In the genomic region with DNA sequence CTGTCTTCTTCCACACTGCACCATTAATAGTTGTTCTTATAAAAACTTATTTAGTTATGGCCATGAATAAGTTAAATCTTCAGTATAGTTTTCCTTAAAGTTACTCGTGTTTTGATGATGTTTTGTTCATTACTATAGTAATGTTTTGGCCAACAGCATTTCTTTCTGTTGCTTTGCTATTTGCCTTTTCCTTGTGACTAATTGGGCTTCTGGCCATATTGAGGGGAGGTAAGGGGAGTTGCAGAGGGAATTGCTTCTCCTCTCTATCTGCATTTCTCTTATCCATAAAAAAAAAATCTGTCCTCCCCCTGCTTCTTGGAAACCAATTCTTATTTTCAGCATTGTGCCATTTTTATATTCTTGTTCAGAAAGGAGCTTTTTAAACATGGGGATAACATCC, we compare ENCODE assay signal across 1 cellular context.
TF ChIP-seq lines count a peak whose summit lies in the region.

No MANE protein-coding gene starts in this region.

TF ChIP-seq in IMR-90, 13 proteins besides CTCF, POLR2A, EP300 and RAD21:
- TF ChIP-seq ELK1 (IDR thresholded peaks at IDR 0.05; ENCODE audit: borderline replicate concordance, low read depth, low read length) (no peak), NFE2L2 (IDR thresholded peaks at IDR 0.05; ENCODE audit: low read depth, low read length) (no peak), RFX5 (IDR thresholded peaks at IDR 0.05; ENCODE audit: low read depth, low read length) (no peak), MXI1 (IDR thresholded peaks at IDR 0.05; ENCODE audit: borderline replicate concordance, low read depth, low read length) (no peak), MAZ (IDR thresholded peaks at IDR 0.05; ENCODE audit: borderline replicate concordance, low read depth, low read length) (no peak), SMC3 (IDR thresholded peaks at IDR 0.05; ENCODE audit: low read depth, low read length) (no peak), CEBPB (IDR thresholded peaks at IDR 0.05; ENCODE audit: low read depth, low read length) (no peak), RCOR1 (IDR thresholded peaks at IDR 0.05; ENCODE audit: insufficient replicate concordance, low read length) (no peak), BHLHE40 (IDR thresholded peaks at IDR 0.05; ENCODE audit: low read depth, low read length) (no peak), CHD1 (IDR thresholded peaks at IDR 0.05; ENCODE audit: low read depth, low read length) (no peak), MAFK (IDR thresholded peaks at IDR 0.05; ENCODE audit: low read depth, low read length) (no peak), USF2 (IDR thresholded peaks at IDR 0.05; ENCODE audit: low read depth, low read length) (no peak)
